Comparison of ENCODE assay signal across 19 cellular contexts in genomic region chr1:30316056-30316455, GRCh38.
"Had no signal": no experiment of that assay in that cellular context is flagged by ENCODE, and none has a peak within 500 bp of the region (broad histone marks: within the 10 kb centered on the region; RNA-seq: fewer than 3 reads in every experiment).

No MANE protein-coding gene starts in this region.

- H3K36me3 Mint-ChIP-seq: memory B cell; mesothelial cell of epicardium; natural killer cell; stimulated activated memory B cell treated with anti-CD40 and anti-IgM and Interleukin-4, amounts not matched to agents 10 μg/mL and 1 μg/mL and 100 μg/mL, for 72 hours had no signal

- H3K36me3 ChIP-seq: heart right ventricle, left lung, lower lobe of right lung, tibial nerve, upper lobe of right lung had no signal

- ATAC-seq: heart right ventricle; left lung; lower lobe of right lung; natural killer cell; right cardiac atrium; stimulated activated memory B cell treated with anti-CD40 and anti-IgM and Interleukin-4, amounts not matched to agents 10 μg/mL and 1 μg/mL and 100 μg/mL, for 72 hours; upper lobe of right lung had no signal

- H3K9me3 Mint-ChIP-seq: memory B cell; mesothelial cell of epicardium; natural killer cell; neural crest cell; stimulated activated memory B cell treated with anti-CD40 and anti-IgM and Interleukin-4, amounts not matched to agents 10 μg/mL and 1 μg/mL and 100 μg/mL, for 72 hours; stimulated activated naive CD8-positive, alpha-beta T cell treated with anti-CD3 and anti-CD28 coated beads, Interleukin-15, Interleukin-2, amounts not matched to agents 100 ng/mL and 50 ng/mL, for 24 hours had no signal

- H3K9me3 ChIP-seq: left lung, lower lobe of right lung, testis, upper lobe of right lung had no signal

- H3K27me3 ChIP-seq: testis had no signal

- H3K4me3 ChIP-seq: heart right ventricle, left lung, lower lobe of right lung, testis, tibial nerve, upper lobe of right lung had no signal

- H3K4me1 ChIP-seq: heart right ventricle, left lung, lower lobe of right lung, testis, tibial nerve, upper lobe of right lung had no signal

- DNase-seq: cerebellar nuclear complex; effector CD4-positive, alpha-beta T cell; endodermal cell; erythroblast; heart right ventricle; hypothalamus; left lung; lower lobe of right lung; right cardiac atrium; stimulated activated CD4-positive, alpha-beta T cell treated with anti-CD3 and anti-CD28 coated beads, Interleukin-4, amount 100 ng/mL, for 1 hour; testis; upper lobe of right lung had no signal

- H3K27ac ChIP-seq: heart right ventricle, left lung, lower lobe of right lung, testis, tibial nerve, upper lobe of right lung had no signal

- H3K27ac Mint-ChIP-seq: endodermal cell; memory B cell; mesothelial cell of epicardium; natural killer cell; stimulated activated memory B cell treated with anti-CD40 and anti-IgM and Interleukin-4, amounts not matched to agents 10 μg/mL and 1 μg/mL and 100 μg/mL, for 72 hours; stimulated activated naive CD8-positive, alpha-beta T cell treated with anti-CD3 and anti-CD28 coated beads, Interleukin-15, Interleukin-2, amounts not matched to agents 100 ng/mL and 50 ng/mL, for 24 hours had no signal

- H3K4me3 Mint-ChIP-seq: endodermal cell; memory B cell; mesothelial cell of epicardium; natural killer cell; neural crest cell; stimulated activated memory B cell treated with anti-CD40 and anti-IgM and Interleukin-4, amounts not matched to agents 10 μg/mL and 1 μg/mL and 100 μg/mL, for 72 hours; stimulated activated naive CD8-positive, alpha-beta T cell treated with anti-CD3 and anti-CD28 coated beads, Interleukin-15, Interleukin-2, amounts not matched to agents 100 ng/mL and 50 ng/mL, for 24 hours had no signal

- H3K4me1 Mint-ChIP-seq: mesothelial cell of epicardium; natural killer cell; neural crest cell; stimulated activated memory B cell treated with anti-CD40 and anti-IgM and Interleukin-4, amounts not matched to agents 10 μg/mL and 1 μg/mL and 100 μg/mL, for 72 hours had no signal
